Comparison of ENCODE assay signal across 11 cellular contexts in genomic region chr1:68495532-68495931, GRCh38. TPM values are rescaled to one million over a fixed set of nuclear protein-coding genes. Genes with fewer than 3 reads are reported as not detected.
DNase-seq lines count a peak whose midpoint lies in the region; ATAC-seq, FAIRE-seq and TF ChIP-seq lines count a peak whose summit lies in the region.
"Had no signal": no experiment of that assay in that cellular context is flagged by ENCODE, and none has a peak within 500 bp of the region (broad histone marks: within the 10 kb centered on the region; RNA-seq: fewer than 3 reads in every experiment).

No MANE protein-coding gene starts in this region.

- no peak for FAIRE-seq in GM12878 (lab: Jason Lieb, UNC)

- CTCF ChIA-PET in activated CD4-positive, alpha-beta T cell treated with anti-CD3 and anti-CD28 coated beads for 36 hours (lab: Charles Lee) = no interaction called here
- CTCF ChIA-PET in GM12878 (lab: Yijun Ruan, JAX) = interaction anchor here (1.9 kb wide), 1 partner anchor 16 kb away, joined by 9 read pairs; no protein-coding TSS in a partner anchor

- H3K4me3 ChIP-seq in MM.1S (ENCODE audit: low read length) (peak overlapping the region; percentile 88), GM12878 (peak overlapping the region; percentile 82)

- H3K36me3 Mint-ChIP-seq in activated CD4-positive, alpha-beta T cell treated with anti-CD3 and anti-CD28 coated beads for 36 hours (ENCODE audit: low read depth) = peaks cover 2% of the 10 kb centered on the region
- H3K36me3 Mint-ChIP-seq in progenitor cell of endocrine pancreas (ENCODE audit: insufficient read depth) = peaks cover 6% of the 10 kb centered on the region
- H3K36me3 Mint-ChIP-seq: stimulated activated naive B cell treated with anti-CD40 and anti-IgM and Interleukin-4, amounts not matched to agents 10 μg/mL and 1 μg/mL and 100 μg/mL, for 72 hours had no signal

- peak overlapping the region; percentile 65 for H3K4me2 ChIP-seq in MM.1S (ENCODE audit: low read depth, low read length)
- peak overlapping the region; percentile 79 for H3K4me2 ChIP-seq in GM12878 (ENCODE audit: control insufficient read depth, insufficient read depth)

- H3K4me1 Mint-ChIP-seq in activated CD4-positive, alpha-beta T cell treated with anti-CD3 and anti-CD28 coated beads for 36 hours = peaks cover 12% of the 10 kb centered on the region
- H3K4me1 Mint-ChIP-seq in progenitor cell of endocrine pancreas (ENCODE audit: low read depth) = peaks cover 14% of the 10 kb centered on the region

- intact Hi-C loops in activated CD4-positive, alpha-beta T cell treated with anti-CD3 and anti-CD28 coated beads for 36 hours (cut with DNase I, micrococcal nuclease) = loop anchor here in 1 of 2 experiments (10.0 kb wide), 1 partner anchor 811 kb away; the partner anchor contains the start of gene GADD45A
- intact Hi-C loops in GM12878 (cut with micrococcal nuclease; ENCODE audit: unreplicated experiment) = no loop called here

- BruUV-seq in GM12878 (replicated peaks; lab: Mats Ljungman, UMichigan) = no TSS peak

- no peak for TF ChIP-seq CTCF in MM.1S (IDR thresholded peaks at IDR 0.05; ENCODE audit: low read length)
- TF ChIP-seq CTCF in GM12878 (IDR thresholded peaks at IDR 0.05 in 2 of 3, conservative IDR thresholded peaks at IDR 0.05 in 1 of 3; ENCODE audit: control insufficient read depth in 2 of 3, extremely low read depth in 1 of 3, insufficient read depth in 1 of 3, low read depth in 3 of 3, low read length in 3 of 3) = no peak
- no peak for TF ChIP-seq CTCF in progenitor cell of endocrine pancreas (IDR thresholded peaks at IDR 0.05; ENCODE audit: unreplicated experiment)

- H4K20me1 ChIP-seq in MM.1S (ENCODE audit: insufficient read depth, low read length) = no peaks in the 10 kb centered on the region
- H4K20me1 ChIP-seq in GM12878 (ENCODE audit: control insufficient read depth, insufficient read depth) = no peaks in the 10 kb centered on the region

- H3K27ac ChIP-seq in MM.1S (ENCODE audit: low read length) = no peak overlapping the region
- no peak overlapping the region; the same call in 1 of the 2 replicates for H3K27ac ChIP-seq in GM12878 (ENCODE audit: control insufficient read depth, insufficient read depth)

- H3K9me3 Mint-ChIP-seq in activated CD4-positive, alpha-beta T cell treated with anti-CD3 and anti-CD28 coated beads for 36 hours (ENCODE audit: low read depth) = no peaks in the 10 kb centered on the region
- H3K9me3 Mint-ChIP-seq in progenitor cell of endocrine pancreas (ENCODE audit: low read depth) = no peaks in the 10 kb centered on the region

- DNase-seq in activated CD4-positive, alpha-beta T cell treated with anti-CD3 and anti-CD28 coated beads for 36 hours = no peak
- DNase-seq in activated CD4-positive, alpha-beta T cell treated with anti-CD3 and anti-CD28 coated beads, Interleukin-2, amount 50 U/mL, for 4 hours = no peak
- DNase-seq in MM.1S = no peak
- no peak for DNase-seq in GM12878 (ENCODE audit: low read depth, low spot score)
- no peak for DNase-seq in progenitor cell of endocrine pancreas (ENCODE audit: low spot score, unreplicated experiment)
- DNase-seq in A172 (ENCODE audit: low spot score) = no peak
- no peak for DNase-seq in CD1c-positive myeloid dendritic cell (ENCODE audit: extremely low spot score)
- DNase-seq in glomerular visceral epithelial cell (ENCODE audit: extremely low spot score) = no peak
- DNase-seq: stimulated activated naive B cell treated with anti-CD40 and anti-IgM and Interleukin-4, amounts not matched to agents 10 μg/mL and 1 μg/mL and 100 μg/mL, for 72 hours had no signal

- peak overlapping the region; percentile 82 for H3K4me3 Mint-ChIP-seq in activated CD4-positive, alpha-beta T cell treated with anti-CD3 and anti-CD28 coated beads for 36 hours
- H3K4me3 Mint-ChIP-seq in progenitor cell of endocrine pancreas (ENCODE audit: low read depth) = peak overlapping the region; percentile 90

- H3F3A ChIP-seq in MM.1S (ENCODE audit: insufficient read depth, low read length) = no peaks in the 10 kb centered on the region

- no peak for ATAC-seq in activated CD4-positive, alpha-beta T cell treated with anti-CD3 and anti-CD28 coated beads for 36 hours
- ATAC-seq in GM12878 = peak; percentile 17

- TF ChIP-seq POLR2A in GM12878 (IDR thresholded peaks at IDR 0.05; ENCODE audit: low read depth, low read length) = no peak

- peaks cover 45% of the 10 kb centered on the region for H3K79me2 ChIP-seq in MM.1S (ENCODE audit: low read length)
- H3K79me2 ChIP-seq in GM12878 (ENCODE audit: control insufficient read depth, insufficient read depth, low read length) = peaks cover 24% of the 10 kb centered on the region

- 0 out of 2 replicates have a peak, but pooled peaks cover 6% of the 10 kb centered on the region for H3K4me1 ChIP-seq in MM.1S (ENCODE audit: low read length)
- H3K4me1 ChIP-seq in GM12878 (ENCODE audit: control insufficient read depth, insufficient read depth, low read length) = no peaks in the 10 kb centered on the region; the same call in 1 of the 2 replicates

- TF ChIP-seq RAD21 in GM12878 (IDR thresholded peaks at IDR 0.05; ENCODE audit: insufficient read depth, low read depth, low read length) = no peak

- in situ Hi-C loops in GM12878 (cut with MboI) = no loop called here

- SMC1A ChIA-PET in GM12878 (lab: Charles Lee; ENCODE audit: uncharacterized antibody, unreplicated experiment) = interaction anchor here (0.8 to 3.2 kb wide), 4 partner anchors 7 to 96 kb away, joined by 3 to 17 read pairs (median 8); no protein-coding TSS in a partner anchor

- 2% methylated on average over 3 of the region's 3 CpGs for WGBS in GM12878 (ENCODE audit: insufficient coverage, insufficient replicate concordance, low lambda C conversion rate, missing lambda C conversion rate)

- H3K27me3 ChIP-seq in MM.1S (replicated peaks; ENCODE audit: insufficient read depth, low read length) (no peaks in the 10 kb centered on the region), GM12878 (replicated peaks in 1 of 2; ENCODE audit: control insufficient read depth in 2 of 2, insufficient read depth in 2 of 2, low read length in 1 of 2) (no peaks in the 10 kb centered on the region)

- H3K36me3 ChIP-seq in MM.1S (replicated peaks; ENCODE audit: insufficient read depth, low read length) (no peaks in the 10 kb centered on the region), GM12878 (ENCODE audit: control insufficient read depth in 2 of 2, insufficient read depth in 2 of 2, low read length in 1 of 2) (no peaks in the 10 kb centered on the region)

- peaks cover 7% of the 10 kb centered on the region for H3K27me3 Mint-ChIP-seq in activated CD4-positive, alpha-beta T cell treated with anti-CD3 and anti-CD28 coated beads for 36 hours
- H3K27me3 Mint-ChIP-seq in progenitor cell of endocrine pancreas = peaks cover 9% of the 10 kb centered on the region

- POLR2A ChIA-PET in activated CD4-positive, alpha-beta T cell treated with anti-CD3 and anti-CD28 coated beads for 36 hours (lab: Charles Lee) = no interaction called here
- POLR2A ChIA-PET in GM12878 (lab: Charles Lee) = interaction anchor here (1.1 to 1.5 kb wide), 2 partner anchors 10 to 12 kb away, joined by 3 read pairs; no protein-coding TSS in a partner anchor

- peak overlapping the region; percentile 89 for H2AFZ ChIP-seq in MM.1S (ENCODE audit: low read length)
- H2AFZ ChIP-seq in GM12878 (ENCODE audit: control insufficient read depth, low read depth, low read length) = peak overlapping the region; percentile 95

- TF ChIP-seq EP300 in GM12878 (IDR thresholded peaks at IDR 0.05; ENCODE audit: borderline replicate concordance in 1 of 2, control insufficient read depth in 1 of 2, low read depth in 2 of 2, low read length in 2 of 2) = no peak

- no peaks in the 10 kb centered on the region for H3K9me2 ChIP-seq in MM.1S (replicated peaks; ENCODE audit: insufficient read depth, low read length)

- H3K9me3 ChIP-seq in MM.1S (replicated peaks; ENCODE audit: insufficient read depth, low read length) (no peaks in the 10 kb centered on the region), GM12878 (replicated peaks; ENCODE audit: control insufficient read depth, insufficient read depth, low read length) (no peaks in the 10 kb centered on the region)

- H3K27ac Mint-ChIP-seq in activated CD4-positive, alpha-beta T cell treated with anti-CD3 and anti-CD28 coated beads for 36 hours = no peak overlapping the region
- H3K27ac Mint-ChIP-seq in progenitor cell of endocrine pancreas = no peak overlapping the region
- H3K27ac Mint-ChIP-seq: stimulated activated naive B cell treated with anti-CD40 and anti-IgM and Interleukin-4, amounts not matched to agents 10 μg/mL and 1 μg/mL and 100 μg/mL, for 72 hours had no signal

- peak overlapping the region; percentile 80; the same call in 1 of the 2 replicates for H3K9ac ChIP-seq in MM.1S (ENCODE audit: low read length)
- H3K9ac ChIP-seq in GM12878 (ENCODE audit: control insufficient read depth, insufficient read depth, low read length) = peak overlapping the region; percentile 84; the same call in 1 of the 2 replicates

- RAD21 ChIA-PET in GM12878 (lab: Charles Lee; ENCODE audit: unreplicated experiment) = interaction anchor here (1.1 kb wide), 1 partner anchor 103 kb away, joined by 3 read pairs; no protein-coding TSS in a partner anchor

RNA-seq across cellular contexts. Expression of gene DEPDC1, which starts 1.4 kb away (rescaled TPM):
- total RNA-seq in activated CD4-positive, alpha-beta T cell treated with anti-CD3 and anti-CD28 coated beads for 36 hours = 10 to 100 TPM; 15.9 to 24.3 TPM
- total RNA-seq in GM12878 (2013; cell fraction: nucleolus; rRNA removed) = 16.1 and 18.0 TPM in 2 replicates
- total RNA-seq in GM12878 (2014; rRNA removed) (15.7 and 20.2 TPM in 2 replicates), GM12878 (2014; rRNA removed; fragmentation: Illumina TruSeq; extraction: Trizol) (20.5 and 21.5 TPM in 2 replicates), GM12878 (2021) (16.8 and 16.9 TPM in 2 replicates), progenitor cell of endocrine pancreas (10.3 and 12.4 TPM in 2 replicates)
- polyA plus RNA-seq in GM12878 (2011; ENCODE audit: low read depth) = 2.2 TPM
- polyA plus RNA-seq in GM12878 (2011; rRNA removed) (19.4 and 40.7 TPM in 2 replicates), GM12878 (2014; fragmentation: Illumina TruSeq; extraction: Trizol) (18.3 and 24.9 TPM in 2 replicates), GM12878 (2014; fragmentation: Nextera tagmentation; extraction: Ambion mirVana) (10 to 100 TPM in 1 of 2 experiments, 1 to 10 TPM in 1; 6.9 to 10.1 TPM), GM12878 (2014; rRNA removed) (7.0 and 9.4 TPM in 2 replicates), GM12878 (2016; fragmentation: Nextera tagmentation; extraction: Ambion mirVana) (10 to 100 TPM; 32.3 to 36.5 TPM)
- polyA plus RNA-seq in GM12878 (2011; cell fraction: cytosol; rRNA removed) = 4.6 and 6.2 TPM in 2 replicates
- polyA plus RNA-seq in GM12878 (2011; cell fraction: nucleus; rRNA removed) = 26.8 and 27.9 TPM in 2 replicates
- 4.1 and 7.5 TPM in 2 replicates for polyA plus RNA-seq in GM12878 (2012)
- 7.5 and 17.5 TPM in 2 replicates for polyA minus RNA-seq in GM12878 (2011; rRNA and poly(A)+ RNA removed)
- polyA minus RNA-seq in GM12878 (2011; cell fraction: cytosol; rRNA and poly(A)+ RNA removed) = 6.7 and 14.2 TPM in 2 replicates
- 11.0 and 12.4 TPM in 2 replicates for polyA minus RNA-seq in GM12878 (2011; cell fraction: nucleus; rRNA and poly(A)+ RNA removed)
- total RNA-seq in A172 (2014; rRNA removed; shearing (Covaris generic)) = 51.3 and 79.2 TPM in 2 replicates
- total RNA-seq: mesenteric fat pad had no signal

RNA-seq across cellular contexts. Expression of gene RPE65, which starts 45.8 kb away (rescaled TPM):
- total RNA-seq in activated CD4-positive, alpha-beta T cell treated with anti-CD3 and anti-CD28 coated beads for 36 hours = not detected
- total RNA-seq in GM12878 (2013; cell fraction: nucleolus; rRNA removed) = not detected in 2 replicates
- total RNA-seq in GM12878 (2014; rRNA removed) = not detected in 2 replicates
- not detected in 2 replicates for total RNA-seq in GM12878 (2014; rRNA removed; fragmentation: Illumina TruSeq; extraction: Trizol)
- not detected in 2 replicates for total RNA-seq in GM12878 (2021)
- polyA plus RNA-seq in GM12878 (2011; ENCODE audit: low read depth) = not detected
- not detected in 2 replicates for polyA plus RNA-seq in GM12878 (2011; rRNA removed)
- polyA plus RNA-seq in GM12878 (2011; cell fraction: cytosol; rRNA removed) = not detected in 2 replicates
- polyA plus RNA-seq in GM12878 (2011; cell fraction: nucleus; rRNA removed) = not detected in 2 replicates
- not detected in 2 replicates for polyA plus RNA-seq in GM12878 (2012)
- not detected in 2 replicates for polyA plus RNA-seq in GM12878 (2014; fragmentation: Illumina TruSeq; extraction: Trizol)
- polyA plus RNA-seq in GM12878 (2014; fragmentation: Nextera tagmentation; extraction: Ambion mirVana) = not detected
- polyA plus RNA-seq in GM12878 (2014; rRNA removed) = not detected in 2 replicates
- polyA plus RNA-seq in GM12878 (2016; fragmentation: Nextera tagmentation; extraction: Ambion mirVana) = not detected
- not detected in 2 replicates for polyA minus RNA-seq in GM12878 (2011; rRNA and poly(A)+ RNA removed)
- polyA minus RNA-seq in GM12878 (2011; cell fraction: cytosol; rRNA and poly(A)+ RNA removed) = not detected in 2 replicates
- not detected in 2 replicates for polyA minus RNA-seq in GM12878 (2011; cell fraction: nucleus; rRNA and poly(A)+ RNA removed)
- total RNA-seq in progenitor cell of endocrine pancreas = not detected in 2 replicates
- not detected in 2 replicates for total RNA-seq in A172 (2014; rRNA removed; shearing (Covaris generic))
- total RNA-seq: HT1080, mesenteric fat pad had no signal
